ENCODE assay signal across 27 cellular contexts in genomic region chr5:54632131-54632551, GRCh38.
DNase-seq lines count a peak whose midpoint lies in the region; ATAC-seq, FAIRE-seq and TF ChIP-seq lines count a peak whose summit lies in the region.
"Had no signal": no experiment of that assay in that cellular context is flagged by ENCODE, and none has a peak within 500 bp of the region (broad histone marks: within the 10 kb centered on the region; RNA-seq: fewer than 3 reads in every experiment).

No MANE protein-coding gene starts in this region.

- no peak overlapping the region for H3K4me3 ChIP-seq in MG63
- H3K4me3 ChIP-seq in esophagus squamous epithelium, result no peak overlapping the region
- H3K4me3 ChIP-seq in keratinocyte (ENCODE audit: control insufficient read depth in 2 of 3, extremely low read depth in 1 of 3, insufficient read depth in 2 of 3, low read depth in 1 of 3, low read length in 3 of 3), result no peak overlapping the region
- H3K4me3 ChIP-seq: body of pancreas, colonic mucosa, GM23248, Peyer's patch had no signal

- H3K4me2 ChIP-seq in keratinocyte (ENCODE audit: control insufficient read depth, extremely low read depth, insufficient read depth, low read depth, low read length), result no peak overlapping the region
- H3K4me2 ChIP-seq: KMS-11 had no signal

- no peak for ATAC-seq in HG02610 (IDR thresholded peaks at IDR 0.05; ENCODE audit: unreplicated experiment)
- ATAC-seq: activated CD8-positive, alpha-beta T cell treated with anti-CD3 and anti-CD28 coated beads, Interleukin-2, amount 10 ng/mL, durations not matched to agents 7 days and 5 days; body of pancreas; esophagus mucosa had no signal

- H3K27ac ChIP-seq in esophagus squamous epithelium (peak overlapping the region; percentile 9 to 57 (median 40)), keratinocyte (ENCODE audit: control insufficient read depth, insufficient read depth, low read length) (no peak overlapping the region)
- H3K27ac ChIP-seq: body of pancreas, colonic mucosa, GM23248, KMS-11, Peyer's patch had no signal

- H3K9me1 ChIP-seq in keratinocyte (ENCODE audit: control insufficient read depth, extremely low read depth, insufficient read depth, low read length), result no peaks in the 10 kb centered on the region

- no peaks in the 10 kb centered on the region for H4K20me1 ChIP-seq in keratinocyte (ENCODE audit: control insufficient read depth, extremely low read depth, insufficient read depth, low read length)

- no peaks in the 10 kb centered on the region for H3K36me3 ChIP-seq in MG63
- no peaks in the 10 kb centered on the region for H3K36me3 ChIP-seq in esophagus squamous epithelium
- no peaks in the 10 kb centered on the region for H3K36me3 ChIP-seq in keratinocyte (ENCODE audit: control insufficient read depth in 2 of 2, extremely low read depth in 1 of 2, insufficient read depth in 2 of 2, low read length in 2 of 2)
- H3K36me3 ChIP-seq: colonic mucosa, Peyer's patch had no signal

- H3K9me3 ChIP-seq in MG63, result no peaks in the 10 kb centered on the region
- H3K9me3 ChIP-seq in esophagus squamous epithelium, result no peaks in the 10 kb centered on the region
- H3K9me3 ChIP-seq in keratinocyte (ENCODE audit: control insufficient read depth, low read depth, low read length), result no peaks in the 10 kb centered on the region
- H3K9me3 ChIP-seq: body of pancreas, colonic mucosa, Peyer's patch had no signal

- TF ChIP-seq POLR2A in esophagus squamous epithelium (IDR thresholded peaks at IDR 0.05), result no peak

- intact Hi-C loops in esophagus squamous epithelium (cut with DNase I), result no loop called here

- TF ChIP-seq CTCF in esophagus squamous epithelium (IDR thresholded peaks at IDR 0.05) (no peak), keratinocyte (optimal IDR thresholded peaks at IDR 0.05 in 1 of 3, IDR thresholded peaks at IDR 0.05 in 1 of 3, conservative IDR thresholded peaks at IDR 0.05 in 1 of 3; ENCODE audit: extremely low read depth in 1 of 3, insufficient read depth in 2 of 3, low read length in 3 of 3) (no peak), GM10266 (IDR thresholded peaks at IDR 0.05; ENCODE audit: control insufficient read depth, insufficient read depth, low read depth, missing control alignments) (no peak)

- H2AFZ ChIP-seq in keratinocyte (ENCODE audit: control insufficient read depth, low read length), result peak overlapping the region; percentile 39
- H2AFZ ChIP-seq: GM23248 had no signal

- dilution Hi-C loops in keratinocyte (cut with MboI; ENCODE audit: extremely low pct_ligation_motif_present, low sequenced_read_pairs), result no loop called here

- H3K27me3 ChIP-seq in MG63, result no peaks in the 10 kb centered on the region
- no peaks in the 10 kb centered on the region for H3K27me3 ChIP-seq in esophagus squamous epithelium
- no peaks in the 10 kb centered on the region for H3K27me3 ChIP-seq in keratinocyte (ENCODE audit: control insufficient read depth, extremely low read depth, insufficient read depth, low read length)
- H3K27me3 ChIP-seq: body of pancreas, colonic mucosa, Peyer's patch had no signal

- DNase-seq in MG63 (peak; percentile 61), esophagus squamous epithelium (lab: John Stamatoyannopoulos, UW) (no peak), keratinocyte (ENCODE audit: low read depth, low spot score) (no peak), superior temporal gyrus (ENCODE audit: extremely low spot score) (peak; percentile 45), GM10266 (ENCODE audit: extremely low spot score) (no peak), NCI-H748 treated with DMSO at 0.1 percent for 48 hours (lab: John Stamatoyannopoulos, UW) (no peak)
- DNase-seq: activated CD8-positive, alpha-beta T cell treated with anti-CD3 and anti-CD28 coated beads, Interleukin-2, amount 10 ng/mL, durations not matched to agents 7 days and 5 days; activated effector memory CD4-positive, alpha-beta T cell treated with anti-CD3 and anti-CD28 coated beads, Interleukin-2, amount 50 U/mL, for 16 hours; activated naive CD8-positive, alpha-beta T cell treated with anti-CD3 and anti-CD28 coated beads, Interleukin-2, amount 10 ng/mL, durations not matched to agents 7 days and 5 days; activated T-cell treated with anti-CD3 and anti-CD28 coated beads for 4 hours; body of pancreas; CD4-positive, CD25-positive, alpha-beta regulatory T cell; colonic mucosa; glutamatergic neuron; GM23248; kidney glomerular epithelial cell; mesenchymal stem cell; naive B cell; NCI-H187 treated with DMSO at 0.1 percent for 48 hours; NCI-H526 treated with DMSO at 0.1 percent for 48 hours; Peyer's patch; stimulated activated CD4-positive, alpha-beta T cell treated with anti-CD3 and anti-CD28 coated beads, Interleukin-4, amount 100 ng/mL, for 4 hours; stimulated activated naive CD4-positive, alpha-beta T cell; T-helper 1 cell had no signal

- no peaks in the 10 kb centered on the region for H3K79me2 ChIP-seq in keratinocyte (ENCODE audit: control insufficient read depth, insufficient read depth, low read length)

- no peak for FAIRE-seq in keratinocyte (lab: Jason Lieb, UNC)

- no peak overlapping the region for H3K9ac ChIP-seq in keratinocyte (ENCODE audit: control insufficient read depth, extremely low read depth, insufficient read depth, low read length)
- H3K9ac ChIP-seq: GM23248, KMS-11 had no signal

- peaks cover 0 to 34% (median 14%) of the 10 kb centered on the region in 3 donors for H3K4me1 ChIP-seq in esophagus squamous epithelium
- peaks cover 19% of the 10 kb centered on the region for H3K4me1 ChIP-seq in keratinocyte (ENCODE audit: control insufficient read depth, extremely low read depth, insufficient read depth, low read length)
- H3K4me1 ChIP-seq: colonic mucosa had no signal

- WGBS in esophagus squamous epithelium, 2 donors, result 49 to 92% methylated on average over 2 to 3 of the region's 4 CpGs

Comparison
In these comparisons a context has a peak if more than half of its experiments do, and no peak if none do; other contexts are left out.
1. DNase-seq: peak in MG63 (single experiment) and superior temporal gyrus (single experiment); none in esophagus squamous epithelium (single experiment), keratinocyte (single experiment), GM10266 (single experiment) and NCI-H748 treated with DMSO at 0.1 percent for 48 hours (single experiment).